Comparison of ENCODE assay signal across 32 cellular contexts in the genomic region with DNA sequence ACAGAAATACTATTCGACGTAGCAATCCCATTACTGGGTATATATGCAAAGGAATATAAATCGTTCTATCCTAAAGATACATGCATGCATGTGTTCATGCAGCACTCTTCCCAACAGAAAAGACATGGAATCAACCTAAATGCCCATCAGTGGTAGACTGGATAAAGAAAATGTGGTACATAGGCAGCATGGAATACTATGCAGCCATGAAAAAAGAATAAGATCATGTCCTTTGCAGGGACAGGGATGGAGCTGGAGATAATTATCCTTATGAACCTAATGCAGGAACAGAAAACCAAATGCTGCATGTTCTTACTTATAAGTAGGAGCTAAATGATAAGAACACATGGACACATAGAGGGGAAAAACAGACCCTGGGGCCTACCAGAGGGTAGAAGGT.
"Had no signal": no experiment of that assay in that cellular context is flagged by ENCODE, and none has a peak within 500 bp of the region (broad histone marks: within the 10 kb centered on the region; RNA-seq: fewer than 3 reads in every experiment).

No MANE protein-coding gene starts in this region.

- H3K4me3 ChIP-seq: left lung, lower lobe of right lung, pancreas, prostate gland, skin epidermis, stomach, testis, thyroid gland, transverse colon, upper lobe of left lung had no signal

- DNase-seq: hypothalamus; immature natural killer cell; kidney; left colon; left lung; lower lobe of right lung; mammary epithelial cell; mesenchymal stem cell; naive thymus-derived CD8-positive, alpha-beta T cell; nucleus accumbens; pancreas; posterior cingulate gyrus; retina; right cardiac atrium; stimulated activated CD4-positive, alpha-beta T cell treated with anti-CD3 and anti-CD28 coated beads, Interleukin-12 subunit alpha, Interleukin-12 subunit beta, amount 100 ng/mL, for 4 hours; stimulated activated CD4-positive, alpha-beta T cell treated with anti-CD3 and anti-CD28 coated beads, Interleukin-15, amount 100 ng/mL, for 24 hours; stimulated activated CD4-positive, alpha-beta T cell treated with anti-CD3 and anti-CD28 coated beads, Interleukin-2, amount 100 ng/mL, for 24 hours; stimulated activated CD4-positive, alpha-beta T cell treated with anti-CD3 and anti-CD28 coated beads, Interleukin-4, amount 100 ng/mL, for 1 hour; stimulated activated naive B cell treated with anti-CD40 and anti-IgM and Interleukin-4, amounts not matched to agents 10 μg/mL and 1 μg/mL and 100 μg/mL, for 72 hours; stimulated activated naive CD8-positive, alpha-beta T cell treated with anti-CD3 and anti-CD28 coated beads, Interleukin-15, Interleukin-2, amounts not matched to agents 100 U/mL and 50 U/mL, for 24 hours; stomach; testis; thyroid gland; transverse colon; upper lobe of left lung had no signal

- H3K36me3 ChIP-seq: prostate gland, thyroid gland had no signal

- H3K4me3 Mint-ChIP-seq: immature natural killer cell; naive thymus-derived CD8-positive, alpha-beta T cell; nephron; neural crest cell; stimulated activated naive B cell treated with anti-CD40 and anti-IgM and Interleukin-4, amounts not matched to agents 10 μg/mL and 1 μg/mL and 100 μg/mL, for 72 hours had no signal

- FAIRE-seq: islet of Langerhans, kidney, pancreas, urothelium cell line had no signal

- H3K27ac ChIP-seq: left lung, lower lobe of right lung, pancreas, prostate gland, skin epidermis, stomach, testis, thyroid gland, transverse colon, upper lobe of left lung had no signal

- ATAC-seq: left colon; left lung; lower lobe of right lung; naive thymus-derived CD8-positive, alpha-beta T cell; right cardiac atrium; sciatic nerve; stimulated activated naive B cell treated with anti-CD40 and anti-IgM and Interleukin-4, amounts not matched to agents 10 μg/mL and 1 μg/mL and 100 μg/mL, for 72 hours; stimulated activated naive CD8-positive, alpha-beta T cell treated with anti-CD3 and anti-CD28 coated beads, Interleukin-15, Interleukin-2, amounts not matched to agents 100 U/mL and 50 U/mL, for 24 hours had no signal

- H3K4me1 ChIP-seq: prostate gland, testis, thyroid gland, upper lobe of left lung had no signal

- H3K27ac Mint-ChIP-seq: immature natural killer cell; nephron; stimulated activated naive B cell treated with anti-CD40 and anti-IgM and Interleukin-4, amounts not matched to agents 10 μg/mL and 1 μg/mL and 100 μg/mL, for 72 hours had no signal

- H3K27me3 ChIP-seq: left lung, pancreas, stomach, testis, thyroid gland, transverse colon, upper lobe of left lung had no signal

- H3K9me3 ChIP-seq: left lung, lower lobe of right lung, pancreas, prostate gland, stomach, testis, thyroid gland had no signal

- H3K27me3 Mint-ChIP-seq: naive thymus-derived CD8-positive, alpha-beta T cell; stimulated activated naive B cell treated with anti-CD40 and anti-IgM and Interleukin-4, amounts not matched to agents 10 μg/mL and 1 μg/mL and 100 μg/mL, for 72 hours had no signal
